26 cellular contexts compared by ENCODE assay signal in the genomic region with DNA sequence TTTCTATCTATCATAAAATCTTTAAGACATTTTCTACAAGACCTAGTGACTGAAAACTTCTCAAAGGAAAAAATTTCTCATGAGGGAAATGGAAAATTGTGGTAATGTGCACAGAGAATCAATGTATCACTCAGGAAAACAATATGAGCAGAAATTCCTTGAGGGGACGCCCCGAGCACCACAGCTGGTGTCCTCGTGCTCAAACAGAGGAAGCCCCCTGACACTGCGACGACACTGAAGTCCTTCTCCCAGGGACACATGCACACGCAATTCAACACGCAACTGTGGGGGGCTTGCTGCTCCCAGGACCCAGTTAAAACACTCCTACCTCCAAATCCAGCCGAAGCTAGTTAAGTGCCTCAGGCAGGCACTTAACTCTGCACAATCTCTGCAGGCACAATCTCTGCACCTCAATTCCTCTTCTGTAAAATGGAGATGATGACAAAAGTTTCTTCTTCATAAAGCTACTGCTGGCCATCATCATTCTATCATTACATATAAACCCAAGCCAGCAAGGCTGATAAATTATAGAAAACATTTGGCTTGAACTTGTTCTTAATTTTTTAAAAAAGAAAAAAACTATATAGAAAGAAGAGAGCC. TPM values are rescaled to one million over a fixed set of nuclear protein-coding genes. Genes with fewer than 3 reads are reported as not detected.
A peak's percentile ranks its signal among the peaks of the same experiment; 100 is the strongest.
DNase-seq lines count a peak whose midpoint lies in the region; ATAC-seq and TF ChIP-seq lines count a peak whose summit lies in the region.
"Had no signal": no experiment of that assay in that cellular context is flagged by ENCODE, and none has a peak within 500 bp of the region (broad histone marks: within the 10 kb centered on the region; RNA-seq: fewer than 3 reads in every experiment).

No MANE protein-coding gene starts in this region.

- H2AFZ ChIP-seq in SK-N-SH (ENCODE audit: low read depth): no peak overlapping the region
- H2AFZ ChIP-seq: GM23338 had no signal

- CTCF ChIA-PET in SK-N-SH (lab: Yijun Ruan, JAX): interaction anchor here (0.6 to 1.5 kb wide), 6 partner anchors 13 to 168 kb away, joined by 3 to 8 read pairs (median 3); a partner anchor contains a TSS

- no peak overlapping the region for H3K9ac ChIP-seq in SK-N-SH

- no peak for TF ChIP-seq RAD21 in SK-N-SH (IDR thresholded peaks at IDR 0.05; ENCODE audit: low read length)

- DNase-seq in SK-N-SH (peak; percentile 12), spleen (peak; percentile 40), SHP77 (lab: John Stamatoyannopoulos, UW) (no peak), NCI-H146 treated with DMSO at 0.1 percent for 48 hours (lab: John Stamatoyannopoulos, UW; ENCODE audit: unreplicated experiment) (no peak), islet precursor cell (no peak)
- DNase-seq in CD4-positive, CD25-positive, alpha-beta regulatory T cell: no peak
- no peak for DNase-seq in activated T-helper 2 cell treated with anti-CD3 and anti-CD28 coated beads, Interferon-gamma antibody, Interleukin-2, Interleukin-4, amounts not matched to agents 10 μg/mL and 5 μg/mL and 100 μg/mL, durations not matched to agents 14 hours and 24 hours and 36 hours (ENCODE audit: low spot score)
- DNase-seq: C1 segment of cervical spinal cord, DMS53, KG1, left ventricle myocardium superior, NCI-H1048, PC-3, right lobe of liver, T1000 had no signal

- no peak for TF ChIP-seq EP300 in SK-N-SH (IDR thresholded peaks at IDR 0.05; ENCODE audit: borderline replicate concordance in 1 of 2, low read depth in 1 of 2, low read length in 1 of 2)

- H3K9me3 ChIP-seq in SK-N-SH: no peaks in the 10 kb centered on the region
- no peaks in the 10 kb centered on the region for H3K9me3 ChIP-seq in CD4-positive, CD25-positive, alpha-beta regulatory T cell (ENCODE audit: control insufficient read depth in 2 of 2, low read length in 2 of 2)
- no peaks in the 10 kb centered on the region for H3K9me3 ChIP-seq in spleen
- H3K9me3 ChIP-seq: right lobe of liver, tibial nerve had no signal

- POLR2A ChIA-PET in SK-N-SH (lab: Yijun Ruan, JAX): no interaction called here

- H3K4me3 ChIP-seq in SK-N-SH (ENCODE audit: low read depth in 2 of 2, low read length in 1 of 2) (no peak overlapping the region), spleen (no peak overlapping the region)
- no peak overlapping the region for H3K4me3 ChIP-seq in CD4-positive, CD25-positive, alpha-beta regulatory T cell (ENCODE audit: low read depth, low read length)
- H3K4me3 ChIP-seq: GM23338, right lobe of liver, tibial nerve had no signal

- no peak overlapping the region; a peak in 1 of 4 replicates for H3K27ac ChIP-seq in SK-N-SH (ENCODE audit: low read depth in 2 of 2, low read length in 1 of 2)
- H3K27ac ChIP-seq in CD4-positive, CD25-positive, alpha-beta regulatory T cell (ENCODE audit: insufficient read depth, low read length, poor library complexity, severe bottlenecking): no peak overlapping the region
- H3K27ac ChIP-seq in spleen: no peak overlapping the region
- H3K27ac ChIP-seq: 22Rv1, HL-60, right lobe of liver had no signal

- H3K9me3 Mint-ChIP-seq in CD4-positive, CD25-positive, alpha-beta regulatory T cell: peaks cover 0 to 1% (median 0%) of the 10 kb centered on the region in 7 donors
- H3K9me3 Mint-ChIP-seq in activated T-helper 2 cell treated with anti-CD3 and anti-CD28 coated beads, Interferon-gamma antibody, Interleukin-2, Interleukin-4, amounts not matched to agents 10 μg/mL and 5 μg/mL and 100 μg/mL, durations not matched to agents 14 hours and 24 hours and 36 hours: no peaks in the 10 kb centered on the region
- H3K9me3 Mint-ChIP-seq: GM23338 had no signal

- H3K4me1 Mint-ChIP-seq in CD4-positive, CD25-positive, alpha-beta regulatory T cell: peaks cover 30 to 74% (median 49%) of the 10 kb centered on the region in 4 donors
- H3K4me1 Mint-ChIP-seq in activated T-helper 2 cell treated with anti-CD3 and anti-CD28 coated beads, Interferon-gamma antibody, Interleukin-2, Interleukin-4, amounts not matched to agents 10 μg/mL and 5 μg/mL and 100 μg/mL, durations not matched to agents 14 hours and 24 hours and 36 hours (ENCODE audit: low read depth): peaks cover 66% of the 10 kb centered on the region

- ATAC-seq in SK-N-SH treated with all-trans-retinoic acid at 6 μM for 48 hours: no peak
- ATAC-seq in CD4-positive, CD25-positive, alpha-beta regulatory T cell (ENCODE audit: low read depth in 2 of 2): no peak
- ATAC-seq: esophagus mucosa, GM23338, left ventricle myocardium superior, PC-3, right lobe of liver had no signal

- peak overlapping the region in 1 of 4 donors; percentile 20 for H3K4me3 Mint-ChIP-seq in CD4-positive, CD25-positive, alpha-beta regulatory T cell
- no peak overlapping the region for H3K4me3 Mint-ChIP-seq in activated T-helper 2 cell treated with anti-CD3 and anti-CD28 coated beads, Interferon-gamma antibody, Interleukin-2, Interleukin-4, amounts not matched to agents 10 μg/mL and 5 μg/mL and 100 μg/mL, durations not matched to agents 14 hours and 24 hours and 36 hours (ENCODE audit: low read depth)
- H3K4me3 Mint-ChIP-seq: GM23338 had no signal

- intact Hi-C loops in activated T-helper 2 cell treated with anti-CD3 and anti-CD28 coated beads, Interferon-gamma antibody, Interleukin-2, Interleukin-4, amounts not matched to agents 10 μg/mL and 5 μg/mL and 100 μg/mL, durations not matched to agents 14 hours and 24 hours and 36 hours (cut with micrococcal nuclease): no loop called here
- intact Hi-C loops in spleen (cut with DNase I; ENCODE audit: low total_unique reads): no loop called here

- H3K4me1 ChIP-seq in SK-N-SH (ENCODE audit: control insufficient read depth in 1 of 2, insufficient read depth in 2 of 2, low read depth in 1 of 2, low read length in 1 of 2) (peaks cover 21 to 53% of the 10 kb centered on the region in 2 experiments), spleen (peaks cover 33 to 99% (median 75%) of the 10 kb centered on the region in 6 donors)
- peaks cover 14% of the 10 kb centered on the region for H3K4me1 ChIP-seq in CD4-positive, CD25-positive, alpha-beta regulatory T cell (ENCODE audit: control insufficient read depth, insufficient read depth, low read length, poor library complexity, severe bottlenecking)
- H3K4me1 ChIP-seq: right lobe of liver had no signal

- H3K27me3 ChIP-seq in SK-N-SH (ENCODE audit: insufficient read depth) (no peaks in the 10 kb centered on the region), spleen (replicated peaks in 1 of 7) (no peaks in the 10 kb centered on the region)
- H3K27me3 ChIP-seq in CD4-positive, CD25-positive, alpha-beta regulatory T cell (ENCODE audit: control insufficient read depth, insufficient read depth, low read length): no peaks in the 10 kb centered on the region
- H3K27me3 ChIP-seq: right lobe of liver, tibial nerve had no signal

- no peaks in the 10 kb centered on the region for H3K27me3 Mint-ChIP-seq in CD4-positive, CD25-positive, alpha-beta regulatory T cell
- H3K27me3 Mint-ChIP-seq in activated T-helper 2 cell treated with anti-CD3 and anti-CD28 coated beads, Interferon-gamma antibody, Interleukin-2, Interleukin-4, amounts not matched to agents 10 μg/mL and 5 μg/mL and 100 μg/mL, durations not matched to agents 14 hours and 24 hours and 36 hours (ENCODE audit: low read depth): no peaks in the 10 kb centered on the region

- H3K9me2 ChIP-seq in SK-N-SH: no peaks in the 10 kb centered on the region

- no peak for TF ChIP-seq POLR2A in spleen (IDR thresholded peaks at IDR 0.05)

- no peak for TF ChIP-seq CTCF in SK-N-SH (IDR thresholded peaks at IDR 0.05)
- no peak for TF ChIP-seq CTCF in spleen (IDR thresholded peaks at IDR 0.05 in 8 of 11, conservative IDR thresholded peaks at IDR 0.05 in 3 of 11)

- H3K36me3 ChIP-seq in SK-N-SH (replicated peaks in 1 of 2; ENCODE audit: control insufficient read depth in 1 of 2, insufficient read depth in 2 of 2, low read length in 1 of 2) (peaks cover 4 to 5% of the 10 kb centered on the region in 2 experiments), spleen (peaks cover 0 to 24% (median 0%) of the 10 kb centered on the region in 6 donors)
- peaks cover 4% of the 10 kb centered on the region for H3K36me3 ChIP-seq in CD4-positive, CD25-positive, alpha-beta regulatory T cell (ENCODE audit: control insufficient read depth, insufficient read depth, low read length)
- H3K36me3 ChIP-seq: right lobe of liver had no signal

- H3K27ac Mint-ChIP-seq in CD4-positive, CD25-positive, alpha-beta regulatory T cell: peak overlapping the region; percentile 23 to 79 (median 46)
- peak overlapping the region; percentile 84 for H3K27ac Mint-ChIP-seq in activated T-helper 2 cell treated with anti-CD3 and anti-CD28 coated beads, Interferon-gamma antibody, Interleukin-2, Interleukin-4, amounts not matched to agents 10 μg/mL and 5 μg/mL and 100 μg/mL, durations not matched to agents 14 hours and 24 hours and 36 hours
- H3K27ac Mint-ChIP-seq: GM23338 had no signal

- 0 out of 2 replicates have a peak, but pooled peaks cover 6% of the 10 kb centered on the region for H4K20me1 ChIP-seq in SK-N-SH (ENCODE audit: insufficient read depth)

- H3F3A ChIP-seq in SK-N-SH (replicated peaks; ENCODE audit: insufficient read depth): peaks cover 38% of the 10 kb centered on the region

- H3K4me2 ChIP-seq in SK-N-SH: no peak overlapping the region
- H3K4me2 ChIP-seq: GM23338 had no signal

- peaks cover 98% of the 10 kb centered on the region for H3K79me2 ChIP-seq in SK-N-SH (ENCODE audit: insufficient read depth)

- peaks cover 10% of the 10 kb centered on the region for H3K36me3 Mint-ChIP-seq in CD4-positive, CD25-positive, alpha-beta regulatory T cell
- H3K36me3 Mint-ChIP-seq in activated T-helper 2 cell treated with anti-CD3 and anti-CD28 coated beads, Interferon-gamma antibody, Interleukin-2, Interleukin-4, amounts not matched to agents 10 μg/mL and 5 μg/mL and 100 μg/mL, durations not matched to agents 14 hours and 24 hours and 36 hours (ENCODE audit: low read depth): peaks cover 68% of the 10 kb centered on the region

- 93% methylated on average over 5 of the region's 8 CpGs for WGBS in SK-N-SH (ENCODE audit: low lambda C conversion rate)
- WGBS in spleen, 5 donors: 72 to 82% (median 74%) methylated on average over 8 of the region's 8 CpGs

RNA-seq across cellular contexts. Expression of a gene that starts 16.0 kb away (rescaled TPM):
- polyA plus RNA-seq in SK-N-SH (2012; rRNA removed): 54.1 and 56.4 TPM in 2 replicates
- 13.7 and 23.4 TPM in 2 replicates for polyA plus RNA-seq in SK-N-SH (2012; cell fraction: cytosol; rRNA removed)
- polyA plus RNA-seq in SK-N-SH (2012; cell fraction: nucleus; rRNA removed): 205 and 268 TPM in 2 replicates
- 93.0 TPM for total RNA-seq in CD4-positive, CD25-positive, alpha-beta regulatory T cell
- 10 to 100 TPM; 13.5 to 20.9 (median 16.3) TPM for polyA plus RNA-seq in CD4-positive, CD25-positive, alpha-beta regulatory T cell
- 65.7 and 67.8 TPM in 2 replicates for total RNA-seq in activated T-helper 2 cell treated with anti-CD3 and anti-CD28 coated beads, Interferon-gamma antibody, Interleukin-2, Interleukin-4, amounts not matched to agents 10 μg/mL and 5 μg/mL and 100 μg/mL, durations not matched to agents 14 hours and 24 hours and 36 hours
- 10 to 100 TPM; 36.8 to 73.4 (median 52.1) TPM for total RNA-seq in spleen
- 100 to 1,000 TPM in 2 of 3 donors, 10 to 100 TPM in 1; 46.5 to 139 (median 111) TPM for polyA plus RNA-seq in spleen

RNA-seq across cellular contexts. Expression of a gene that starts 44.1 kb away (rescaled TPM):
- not detected in 2 replicates for polyA plus RNA-seq in SK-N-SH (2012; rRNA removed)
- not detected in 2 replicates for polyA plus RNA-seq in SK-N-SH (2012; cell fraction: cytosol; rRNA removed)
- polyA plus RNA-seq in SK-N-SH (2012; cell fraction: nucleus; rRNA removed): not detected in 2 replicates
- total RNA-seq in CD4-positive, CD25-positive, alpha-beta regulatory T cell: not detected
- not detected for polyA plus RNA-seq in CD4-positive, CD25-positive, alpha-beta regulatory T cell
- total RNA-seq in activated T-helper 2 cell treated with anti-CD3 and anti-CD28 coated beads, Interferon-gamma antibody, Interleukin-2, Interleukin-4, amounts not matched to agents 10 μg/mL and 5 μg/mL and 100 μg/mL, durations not matched to agents 14 hours and 24 hours and 36 hours: not detected in 2 replicates
- total RNA-seq in spleen: not detected
- polyA plus RNA-seq in spleen: not detected
- total RNA-seq: esophagus mucosa, glomerular endothelial cell, GM23338, osteocyte, PC-3, right lobe of liver, SK-MEL-5 had no signal
- polyA plus RNA-seq: adipose tissue, GM23338 had no signal

RNA-seq across cellular contexts. Expression of a gene that starts 57.9 kb away (rescaled TPM):
- 0.05 and 0.23 TPM in 2 replicates for polyA plus RNA-seq in SK-N-SH (2012; rRNA removed)
- polyA plus RNA-seq in SK-N-SH (2012; cell fraction: cytosol; rRNA removed): 0.03 and 0.08 TPM in 2 replicates
- 0.06 and 0.11 TPM in 2 replicates for polyA plus RNA-seq in SK-N-SH (2012; cell fraction: nucleus; rRNA removed)
- not detected for total RNA-seq in CD4-positive, CD25-positive, alpha-beta regulatory T cell
- polyA plus RNA-seq in CD4-positive, CD25-positive, alpha-beta regulatory T cell: not detected
- not detected in 2 replicates for total RNA-seq in activated T-helper 2 cell treated with anti-CD3 and anti-CD28 coated beads, Interferon-gamma antibody, Interleukin-2, Interleukin-4, amounts not matched to agents 10 μg/mL and 5 μg/mL and 100 μg/mL, durations not matched to agents 14 hours and 24 hours and 36 hours
- total RNA-seq in spleen: 1 to 10 TPM in 6 of 7 donors, under 1 TPM in 1; 0.60 to 3.7 (median 2.2) TPM
- polyA plus RNA-seq in spleen: 1 to 10 TPM; 2.3 to 8.1 (median 4.2) TPM
- total RNA-seq: dermis microvascular lymphatic vessel endothelial cell, glomerular endothelial cell, GM23338, PC-3 had no signal

Comparison
In these comparisons a context has a peak if more than half of its experiments do, and no peak if none do; other contexts are left out.
1. DNase-seq: peak in SK-N-SH (single experiment) and spleen (single experiment); none in CD4-positive, CD25-positive, alpha-beta regulatory T cell (0 of 3), activated T-helper 2 cell treated with anti-CD3 and anti-CD28 coated beads, Interferon-gamma antibody, Interleukin-2, Interleukin-4, amounts not matched to agents 10 μg/mL and 5 μg/mL and 100 μg/mL, durations not matched to agents 14 hours and 24 hours and 36 hours (single experiment), SHP77 (0 of 2), NCI-H146 treated with DMSO at 0.1 percent for 48 hours (single experiment) and islet precursor cell (single experiment).